In the genomic region with DNA sequence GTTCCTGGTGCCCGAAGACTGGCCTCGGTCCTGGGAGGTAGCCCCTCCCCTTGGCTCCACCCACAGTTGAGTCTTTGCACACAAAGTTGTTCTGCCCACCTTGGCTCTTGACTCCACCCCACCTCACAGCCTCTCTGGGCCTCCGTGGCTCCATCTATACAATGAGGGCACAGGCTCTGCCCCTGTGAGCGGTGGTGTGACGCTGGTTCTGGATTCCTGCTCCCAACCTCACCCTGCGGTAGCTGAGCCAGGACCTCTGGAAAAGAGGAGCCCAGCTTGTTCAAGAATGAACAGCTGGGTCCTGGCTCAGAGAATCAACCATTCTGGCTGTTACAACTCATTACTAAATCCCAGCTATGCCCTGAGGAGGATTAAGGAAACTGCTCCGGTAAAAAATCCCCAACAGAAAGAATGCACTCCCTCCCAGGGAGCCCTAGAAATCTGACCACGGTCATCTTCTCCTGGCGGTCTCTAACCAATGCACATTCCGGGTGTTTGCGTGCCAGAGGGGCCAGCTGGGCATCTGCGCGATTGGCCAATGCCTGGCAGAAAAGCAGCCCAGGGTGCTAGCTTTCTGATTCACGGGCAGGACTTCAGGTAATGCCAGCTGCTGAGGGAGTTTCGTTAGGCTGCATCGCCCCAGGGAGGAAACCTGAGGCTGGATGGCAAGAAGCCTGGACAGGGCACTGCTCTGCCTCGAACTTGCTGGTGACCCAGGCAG, we compare ENCODE assay signal across 12 cellular contexts. TPM values are rescaled to one million over a fixed set of nuclear protein-coding genes. Genes with fewer than 3 reads are reported as not detected.
DNase-seq lines count a peak whose midpoint lies in the region; ATAC-seq and TF ChIP-seq lines count a peak whose summit lies in the region.
"Had no signal": no experiment of that assay in that cellular context is flagged by ENCODE, and none has a peak within 500 bp of the region (broad histone marks: within the 10 kb centered on the region; RNA-seq: fewer than 3 reads in every experiment).

No MANE protein-coding gene starts in this region.

- H3K27me3 ChIP-seq in SU-DHL-6 (ENCODE audit: low read length), result no peaks in the 10 kb centered on the region

- no peaks in the 10 kb centered on the region for H3K9me3 Mint-ChIP-seq in T-helper 2 cell treated with Interferon-gamma antibody and Interleukin-4, amounts not matched to agents 5 μg/mL and 100 μg/mL, for 36 hours
- H3K9me3 Mint-ChIP-seq in stimulated activated memory B cell treated with anti-CD40 and anti-IgM and Interleukin-4, amounts not matched to agents 10 μg/mL and 1 μg/mL and 100 μg/mL, for 72 hours, result no peaks in the 10 kb centered on the region
- H3K9me3 Mint-ChIP-seq: immature natural killer cell had no signal

- no peak for TF ChIP-seq CTCF in SU-DHL-6 (IDR thresholded peaks at IDR 0.05; ENCODE audit: insufficient read depth, low read length, poor library complexity, severe bottlenecking)

- DNase-seq in T-helper 2 cell treated with Interferon-gamma antibody and Interleukin-4, amounts not matched to agents 5 μg/mL and 100 μg/mL, for 36 hours (ENCODE audit: low spot score), result no peak
- no peak for DNase-seq in T-helper 2 cell
- no peak for DNase-seq in left cardiac atrium
- DNase-seq in GM19240 (ENCODE audit: insufficient read length, low spot score), result no peak
- no peak for DNase-seq in SW 1271 (lab: John Stamatoyannopoulos, UW)
- DNase-seq: activated effector memory CD4-positive, alpha-beta T cell treated with anti-CD3 and anti-CD28 coated beads, Interleukin-2, amount 50 U/mL, for 16 hours; effector CD8-positive, alpha-beta T cell; immature natural killer cell had no signal

- H4K20me1 ChIP-seq in SU-DHL-6 (ENCODE audit: low read depth, low read length), result no peaks in the 10 kb centered on the region

- ATAC-seq in left cardiac atrium (peak; percentile 27 to 43), GM21786 (IDR thresholded peaks at IDR 0.05; ENCODE audit: unreplicated experiment) (no peak)
- no peak for ATAC-seq in stimulated activated memory B cell treated with anti-CD40 and anti-IgM and Interleukin-4, amounts not matched to agents 10 μg/mL and 1 μg/mL and 100 μg/mL, for 72 hours

- H3K4me1 Mint-ChIP-seq in T-helper 2 cell treated with Interferon-gamma antibody and Interleukin-4, amounts not matched to agents 5 μg/mL and 100 μg/mL, for 36 hours (ENCODE audit: low read depth), result peaks cover 26% of the 10 kb centered on the region
- peaks cover 70% of the 10 kb centered on the region for H3K4me1 Mint-ChIP-seq in stimulated activated memory B cell treated with anti-CD40 and anti-IgM and Interleukin-4, amounts not matched to agents 10 μg/mL and 1 μg/mL and 100 μg/mL, for 72 hours

- peak overlapping the region; percentile 93 for H3K27ac ChIP-seq in SU-DHL-6 (ENCODE audit: low read depth, low read length)

- H3K4me3 Mint-ChIP-seq in T-helper 2 cell treated with Interferon-gamma antibody and Interleukin-4, amounts not matched to agents 5 μg/mL and 100 μg/mL, for 36 hours, result no peak overlapping the region
- H3K4me3 Mint-ChIP-seq in stimulated activated memory B cell treated with anti-CD40 and anti-IgM and Interleukin-4, amounts not matched to agents 10 μg/mL and 1 μg/mL and 100 μg/mL, for 72 hours, result peak overlapping the region; percentile 19
- H3K4me3 Mint-ChIP-seq: immature natural killer cell had no signal

- no peaks in the 10 kb centered on the region for H3K9me2 ChIP-seq in SU-DHL-6 (replicated peaks; ENCODE audit: insufficient read depth, low read length)

- H3K79me2 ChIP-seq in SU-DHL-6 (ENCODE audit: insufficient read depth, low read length), result peaks cover 27% of the 10 kb centered on the region

- H3K9ac ChIP-seq in SU-DHL-6 (ENCODE audit: low read length), result peak overlapping the region; percentile 82

- no peaks in the 10 kb centered on the region for H3K9me3 ChIP-seq in SU-DHL-6 (ENCODE audit: insufficient read depth, low read length)

- H3K36me3 ChIP-seq in SU-DHL-6 (ENCODE audit: low read length), result no peaks in the 10 kb centered on the region

- H3K27ac Mint-ChIP-seq in T-helper 2 cell treated with Interferon-gamma antibody and Interleukin-4, amounts not matched to agents 5 μg/mL and 100 μg/mL, for 36 hours, result peak overlapping the region; percentile 35
- peak overlapping the region; percentile 93 for H3K27ac Mint-ChIP-seq in stimulated activated memory B cell treated with anti-CD40 and anti-IgM and Interleukin-4, amounts not matched to agents 10 μg/mL and 1 μg/mL and 100 μg/mL, for 72 hours
- H3K27ac Mint-ChIP-seq: progenitor cell of endocrine pancreas had no signal

- H3K4me3 ChIP-seq in SU-DHL-6 (ENCODE audit: insufficient read depth, low read length, poor library complexity, severe bottlenecking), result peak overlapping the region; percentile 33

- intact Hi-C loops in left cardiac atrium (cut with DNase I), result loop anchor here in 1 of 2 donors (10.0 kb wide), 1 partner anchor 72 kb away; a partner anchor contains a TSS

- H3K27me3 Mint-ChIP-seq in T-helper 2 cell treated with Interferon-gamma antibody and Interleukin-4, amounts not matched to agents 5 μg/mL and 100 μg/mL, for 36 hours (ENCODE audit: low read depth), result no peaks in the 10 kb centered on the region
- peaks cover 8% of the 10 kb centered on the region for H3K27me3 Mint-ChIP-seq in stimulated activated memory B cell treated with anti-CD40 and anti-IgM and Interleukin-4, amounts not matched to agents 10 μg/mL and 1 μg/mL and 100 μg/mL, for 72 hours

- H3F3A ChIP-seq in SU-DHL-6 (ENCODE audit: insufficient read depth), result peaks cover 63% of the 10 kb centered on the region

- no peaks in the 10 kb centered on the region for H3K36me3 Mint-ChIP-seq in T-helper 2 cell treated with Interferon-gamma antibody and Interleukin-4, amounts not matched to agents 5 μg/mL and 100 μg/mL, for 36 hours (ENCODE audit: low read depth)
- H3K36me3 Mint-ChIP-seq in stimulated activated memory B cell treated with anti-CD40 and anti-IgM and Interleukin-4, amounts not matched to agents 10 μg/mL and 1 μg/mL and 100 μg/mL, for 72 hours, result peaks cover 8% of the 10 kb centered on the region

- H2AFZ ChIP-seq in SU-DHL-6 (ENCODE audit: low read depth, low read length, severe bottlenecking), result no peak overlapping the region

- H3K4me2 ChIP-seq in SU-DHL-6 (ENCODE audit: low read depth, low read length, poor library complexity, severe bottlenecking), result peak overlapping the region; percentile 74

RNA-seq across cellular contexts. Expression of a gene that starts 9.9 kb away (rescaled TPM):
- 100 to 1,000 TPM in 1 of 2 donors, 10 to 100 TPM in 1; 86.6 to 109 TPM for total RNA-seq in left cardiac atrium

RNA-seq across cellular contexts. Expression of a gene that starts 52.7 kb away (rescaled TPM):
- 1 to 10 TPM; 5.4 to 7.8 TPM for total RNA-seq in left cardiac atrium

Comparison
In these comparisons a context has a peak if more than half of its experiments do, and no peak if none do; other contexts are left out.
1. ATAC-seq: peak in left cardiac atrium (2 of 2); none in stimulated activated memory B cell treated with anti-CD40 and anti-IgM and Interleukin-4, amounts not matched to agents 10 μg/mL and 1 μg/mL and 100 μg/mL, for 72 hours (single experiment) and GM21786 (single experiment).